9 cellular contexts compared by ENCODE assay signal in genomic region chr15:67148196-67148701, GRCh38.
A peak's percentile ranks its signal among the peaks of the same experiment; 100 is the strongest.
DNase-seq lines count a peak whose midpoint lies in the region; ATAC-seq and TF ChIP-seq lines count a peak whose summit lies in the region.
"Had no signal": no experiment of that assay in that cellular context is flagged by ENCODE, and none has a peak within 500 bp of the region (broad histone marks: within the 10 kb centered on the region; RNA-seq: fewer than 3 reads in every experiment).

No MANE protein-coding gene starts in this region.

- H3K4me1 ChIP-seq in tibial artery: peaks cover 0 to 69% (median 39%) of the 10 kb centered on the region in 4 donors

- ATAC-seq in activated T-cell treated with anti-CD3 and anti-CD28 coated beads, Interleukin-2, amount 50 U/mL, for 72 hours (replicated peaks in 1 of 2): no peak
- no peak for ATAC-seq in HG02870 (IDR thresholded peaks at IDR 0.05; ENCODE audit: unreplicated experiment)

- H3K4me1 Mint-ChIP-seq in activated T-cell treated with anti-CD3 and anti-CD28 coated beads, Interleukin-2, amount 50 U/mL, for 72 hours (ENCODE audit: low read depth): peaks cover 73% of the 10 kb centered on the region

- no peaks in the 10 kb centered on the region for H3K9me3 ChIP-seq in tibial artery

- H3K27ac Mint-ChIP-seq in activated T-cell treated with anti-CD3 and anti-CD28 coated beads, Interleukin-2, amount 50 U/mL, for 72 hours: peak overlapping the region; percentile 24

- intact Hi-C loops in tibial artery (cut with DNase I; ENCODE audit: low total_unique reads): no loop called here

- DNase-seq in activated T-cell treated with anti-CD3 and anti-CD28 coated beads, Interleukin-2, amount 50 U/mL, for 72 hours: no peak
- no peak for DNase-seq in activated T-cell treated with anti-CD3 and anti-CD28 coated beads, Interleukin-2, amount 50 U/mL, for 1 hour
- peak; percentile 60 for DNase-seq in RPMI7951 (ENCODE audit: low read depth)
- peak; percentile 78 for DNase-seq in fibroblast of gingiva (ENCODE audit: low read depth)
- peak in 1 of 2 donors; percentile 34 for DNase-seq in tibial artery
- DNase-seq in NCI-H1930 (lab: John Stamatoyannopoulos, UW): no peak
- no peak for DNase-seq in NCI-H524 treated with DMSO at 0.1 percent for 48 hours (lab: John Stamatoyannopoulos, UW)

- H3K27me3 ChIP-seq in tibial artery: no peaks in the 10 kb centered on the region

- H3K27me3 Mint-ChIP-seq in activated T-cell treated with anti-CD3 and anti-CD28 coated beads, Interleukin-2, amount 50 U/mL, for 72 hours (ENCODE audit: low read depth): no peaks in the 10 kb centered on the region

- no peaks in the 10 kb centered on the region for H3K36me3 ChIP-seq in tibial artery

- H3K4me3 ChIP-seq in tibial artery: no peak overlapping the region

- peak overlapping the region; percentile 81 to 85 for H3K4me3 Mint-ChIP-seq in activated T-cell treated with anti-CD3 and anti-CD28 coated beads, Interleukin-2, amount 50 U/mL, for 72 hours

- peak overlapping the region; percentile 57 to 65 for H3K27ac ChIP-seq in tibial artery

- no peak for TF ChIP-seq CTCF in tibial artery (IDR thresholded peaks at IDR 0.05)

- H3K9me3 Mint-ChIP-seq in activated T-cell treated with anti-CD3 and anti-CD28 coated beads, Interleukin-2, amount 50 U/mL, for 72 hours: no peaks in the 10 kb centered on the region
- H3K9me3 Mint-ChIP-seq: neural crest cell had no signal

- peaks cover 2% of the 10 kb centered on the region in 2 donors for H3K36me3 Mint-ChIP-seq in activated T-cell treated with anti-CD3 and anti-CD28 coated beads, Interleukin-2, amount 50 U/mL, for 72 hours (ENCODE audit: insufficient read depth in 2 of 2)

Comparison
In these comparisons a context has a peak if more than half of its experiments do, and no peak if none do; other contexts are left out.
1. DNase-seq: peak in RPMI7951 (single experiment) and fibroblast of gingiva (single experiment); none in activated T-cell treated with anti-CD3 and anti-CD28 coated beads, Interleukin-2, amount 50 U/mL, for 72 hours (0 of 2), activated T-cell treated with anti-CD3 and anti-CD28 coated beads, Interleukin-2, amount 50 U/mL, for 1 hour (single experiment), NCI-H1930 (0 of 2) and NCI-H524 treated with DMSO at 0.1 percent for 48 hours (single experiment).